ENCODE assay signal across 8 cellular contexts in genomic region chr14:35809597-35809996, GRCh38. TPM values are rescaled to one million over a fixed set of nuclear protein-coding genes. Genes with fewer than 3 reads are reported as not detected.
DNase-seq lines count a peak whose midpoint lies in the region; ATAC-seq and TF ChIP-seq lines count a peak whose summit lies in the region.

No MANE protein-coding gene starts in this region.

- H3K36me3 ChIP-seq in cardiac muscle cell (no peaks in the 10 kb centered on the region), ascending aorta (no peaks in the 10 kb centered on the region), urinary bladder (ENCODE audit: insufficient read depth) (no peaks in the 10 kb centered on the region)

- ATAC-seq in Right ventricle myocardium inferior: no peak
- no peak for ATAC-seq in HG02981 (IDR thresholded peaks at IDR 0.05; ENCODE audit: unreplicated experiment)
- ATAC-seq in GM21717 (IDR thresholded peaks at IDR 0.05; ENCODE audit: unreplicated experiment): no peak

- H3K27me3 Mint-ChIP-seq in mesothelial cell of epicardium (ENCODE audit: low read depth): no peaks in the 10 kb centered on the region

- peak overlapping the region; percentile 90 for H3K27ac ChIP-seq in cardiac muscle cell
- peak overlapping the region; percentile 87 to 97 for H3K27ac ChIP-seq in ascending aorta
- H3K27ac ChIP-seq in urinary bladder (ENCODE audit: low read depth): no peak overlapping the region

- intact Hi-C loops in Right ventricle myocardium inferior (cut with DNase I): no loop called here
- intact Hi-C loops in ascending aorta (cut with DNase I): loop anchor here (1.0 to 5.0 kb wide), 3 partner anchors 17 to 1388 kb away; partner anchors contain the start of genes BRMS1L, MIPOL1 and SRP54

- DNase-seq in cardiac muscle cell (ENCODE audit: low read depth in 1 of 2, low spot score in 1 of 2): no peak
- DNase-seq in Right ventricle myocardium inferior (ENCODE audit: missing footprints): no peak
- DNase-seq in ascending aorta (ENCODE audit: low spot score in 2 of 2): no peak
- no peak for DNase-seq in mesothelial cell of epicardium (ENCODE audit: low spot score in 2 of 2, unreplicated experiment in 2 of 2)
- DNase-seq in GM20000 (ENCODE audit: low spot score): no peak

- H3K9me3 Mint-ChIP-seq in mesothelial cell of epicardium: peaks cover 8% of the 10 kb centered on the region

- H3K4me1 ChIP-seq in cardiac muscle cell (ENCODE audit: low read depth): peaks cover 14% of the 10 kb centered on the region
- peaks cover 0 to 9% of the 10 kb centered on the region in 2 donors for H3K4me1 ChIP-seq in ascending aorta
- no peaks in the 10 kb centered on the region for H3K4me1 ChIP-seq in urinary bladder (ENCODE audit: insufficient read depth)

- WGBS in urinary bladder: 24% methylated on average over 2 of the region's 2 CpGs

- peaks cover 20% of the 10 kb centered on the region for H3K4me1 Mint-ChIP-seq in mesothelial cell of epicardium

- TF ChIP-seq CTCF in cardiac muscle cell (IDR thresholded peaks at IDR 0.05; ENCODE audit: low read depth, low read length): no peak
- no peak for TF ChIP-seq CTCF in ascending aorta (IDR thresholded peaks at IDR 0.05)
- no peak for TF ChIP-seq CTCF in mesothelial cell of epicardium (IDR thresholded peaks at IDR 0.05; ENCODE audit: unreplicated experiment)
- TF ChIP-seq CTCF in GM20000 (IDR thresholded peaks at IDR 0.05; ENCODE audit: extremely low read depth, missing control alignments): no peak

- no peaks in the 10 kb centered on the region for H3K36me3 Mint-ChIP-seq in mesothelial cell of epicardium

- H3K27ac Mint-ChIP-seq in mesothelial cell of epicardium: peak overlapping the region; percentile 97

- H3K4me3 ChIP-seq in cardiac muscle cell (peak overlapping the region; percentile 56), ascending aorta (peak overlapping the region; percentile 60 to 93), urinary bladder (ENCODE audit: low read depth, low read length) (peak overlapping the region; percentile 61)

- H3K9me3 ChIP-seq in cardiac muscle cell (ENCODE audit: low read depth) (no peaks in the 10 kb centered on the region), ascending aorta (no peaks in the 10 kb centered on the region)

- peak overlapping the region; percentile 97 for H3K4me3 Mint-ChIP-seq in mesothelial cell of epicardium

- H3K27me3 ChIP-seq in cardiac muscle cell (no peaks in the 10 kb centered on the region), ascending aorta (no peaks in the 10 kb centered on the region)

RNA-seq across cellular contexts. Expression of gene RALGAPA1, which starts 0.5 kb away (rescaled TPM):
- 27.4 and 31.5 TPM in 2 replicates for total RNA-seq in cardiac muscle cell
- polyA plus RNA-seq in cardiac muscle cell: 28.1 and 30.6 TPM in 2 replicates
- 35.6 TPM for total RNA-seq in Right ventricle myocardium inferior
- 101 TPM for total RNA-seq in ascending aorta
- 57.8 to 64.5 TPM (median 58.2 TPM) in 3 replicates for total RNA-seq in mesothelial cell of epicardium
- total RNA-seq in urinary bladder: 209 TPM
- 17.4 TPM for polyA plus RNA-seq in urinary bladder

RNA-seq across cellular contexts. Expression of gene BRMS1L, which starts 16.5 kb away (rescaled TPM):
- total RNA-seq in cardiac muscle cell (7.0 and 8.2 TPM in 2 replicates), Right ventricle myocardium inferior (11.7 TPM), ascending aorta (7.7 TPM), mesothelial cell of epicardium (15.4 to 16.5 TPM (median 15.9 TPM) in 3 replicates), urinary bladder (19.1 TPM)
- polyA plus RNA-seq in cardiac muscle cell (18.4 and 18.5 TPM in 2 replicates), urinary bladder (12.1 TPM)
